In genomic region chr6:138277835-138278234, GRCh38 we compare ENCODE assay signal across 17 cellular contexts. TPM values are rescaled to one million over a fixed set of nuclear protein-coding genes. Genes with fewer than 3 reads are reported as not detected.
DNase-seq lines count a peak whose midpoint lies in the region; TF ChIP-seq lines count a peak whose summit lies in the region.
"Had no signal": no experiment of that assay in that cellular context is flagged by ENCODE, and none has a peak within 500 bp of the region (broad histone marks: within the 10 kb centered on the region; RNA-seq: fewer than 3 reads in every experiment).

No MANE protein-coding gene starts in this region.

- H3K4me1 Mint-ChIP-seq in osteocyte (ENCODE audit: unreplicated experiment), result no peaks in the 10 kb centered on the region
- H3K4me1 Mint-ChIP-seq: CD4-positive, alpha-beta memory T cell had no signal

- no peaks in the 10 kb centered on the region for H3K9me3 Mint-ChIP-seq in osteocyte (ENCODE audit: unreplicated experiment)
- H3K9me3 Mint-ChIP-seq: CD4-positive, alpha-beta memory T cell had no signal

- H3K27me3 Mint-ChIP-seq in osteocyte (ENCODE audit: unreplicated experiment), result no peaks in the 10 kb centered on the region
- H3K27me3 Mint-ChIP-seq: CD4-positive, alpha-beta memory T cell had no signal

- H3K36me3 Mint-ChIP-seq in osteocyte (ENCODE audit: unreplicated experiment), result no peaks in the 10 kb centered on the region
- H3K36me3 Mint-ChIP-seq: CD4-positive, alpha-beta memory T cell had no signal

- DNase-seq in osteocyte (ENCODE audit: extremely low spot score, unreplicated experiment) (peak; percentile 59), OCI-M1 (lab: John Stamatoyannopoulos, UW) (no peak), SW480 (ENCODE audit: low spot score) (no peak), AML-193 (lab: John Stamatoyannopoulos, UW) (no peak)
- DNase-seq: 8988T; ACHN; Calu3; CD4-positive, alpha-beta memory T cell; COR-L47; DMS79 treated with DMSO at 0.1 percent for 48 hours; GF-D8; GOT3 had no signal

- TF ChIP-seq CTCF in 22Rv1 (IDR thresholded peaks at IDR 0.05) (no peak), VCaP (conservative IDR thresholded peaks at IDR 0.05) (no peak), osteocyte (IDR thresholded peaks at IDR 0.05) (no peak)

- no peak overlapping the region for H3K27ac Mint-ChIP-seq in osteocyte (ENCODE audit: unreplicated experiment)
- H3K27ac Mint-ChIP-seq: CD4-positive, alpha-beta memory T cell had no signal

- H3K27ac ChIP-seq in 22Rv1 (peak overlapping the region; percentile 53; the same call in 1 of the 2 replicates), VCaP (peak overlapping the region; percentile 64; the same call in 1 of the 2 replicates)
- H3K27ac ChIP-seq: A549 had no signal

- H3K4me3 Mint-ChIP-seq in osteocyte (ENCODE audit: unreplicated experiment), result no peak overlapping the region
- H3K4me3 Mint-ChIP-seq: CD4-positive, alpha-beta memory T cell had no signal

RNA-seq across cellular contexts. Expression of gene PBOV1, which starts 59.5 kb away (rescaled TPM):
- total RNA-seq in osteocyte, result not detected in 2 replicates
- total RNA-seq: Calu3; CD4-positive, alpha-beta memory T cell; Daoy; G401 had no signal
